ENCODE assay signal across 12 cellular contexts in genomic region chr11:34809191-34810106, GRCh38.
DNase-seq lines count a peak whose midpoint lies in the region; ATAC-seq, FAIRE-seq and TF ChIP-seq lines count a peak whose summit lies in the region.
"Had no signal": no experiment of that assay in that cellular context is flagged by ENCODE, and none has a peak within 500 bp of the region (broad histone marks: within the 10 kb centered on the region; RNA-seq: fewer than 3 reads in every experiment).

No MANE protein-coding gene starts in this region.

- peak; percentile 91 for FAIRE-seq in K562 (lab: Jason Lieb, UNC)
- FAIRE-seq in RCC 7860 (lab: Jason Lieb, UNC) = no peak

- in situ Hi-C loops in K562 (cut with MboI) = no loop called here

- peaks cover 29% of the 10 kb centered on the region for H3K9me3 ChIP-seq in K562 (replicated peaks; ENCODE audit: control insufficient read depth, insufficient read depth, low read depth, low read length)

- intact Hi-C loops in K562 (cut with micrococcal nuclease) = loop anchor here (5.0 kb wide), 1 partner anchor 207 kb away; no protein-coding TSS in a partner anchor

- peak overlapping the region; percentile 61 for H2AFZ ChIP-seq in K562 (ENCODE audit: low read depth, low read length)

- no peak overlapping the region for H3K4me3 ChIP-seq in K562
- no peak overlapping the region for H3K4me3 ChIP-seq in kidney epithelial cell (ENCODE audit: low read depth, low read length)

- peaks cover 3 to 33% of the 10 kb centered on the region in 2 experiments; a peak in 4 of 5 replicates for H3K4me1 ChIP-seq in K562 (replicated peaks in 1 of 2; ENCODE audit: control insufficient read depth in 2 of 2, insufficient read depth in 2 of 2, low read length in 2 of 2)

- TF ChIP-seq POLR2A in K562 (conservative IDR thresholded peaks at IDR 0.05) = 0 out of 2 replicates have a peak, but pooled peaks have one; percentile 36

- POLR2A ChIA-PET in K562 (lab: Yijun Ruan, JAX) = interaction anchor here (0.6 to 1.7 kb wide), 6 partner anchors 8 to 1630 kb away, joined by 3 to 5 read pairs (median 4); no protein-coding TSS in a partner anchor

- ATAC-seq in K562 (peak; percentile 94), HG03460 (IDR thresholded peaks at IDR 0.05; ENCODE audit: unreplicated experiment) (no peak)
- ATAC-seq: naive thymus-derived CD8-positive, alpha-beta T cell; right cardiac atrium had no signal

- peak overlapping the region in 1 of 2 experiments; percentile 72; a peak in 2 of 4 replicates for H3K9ac ChIP-seq in K562 (ENCODE audit: insufficient read depth in 1 of 2, low read depth in 2 of 2, low read length in 2 of 2)

- CTCF ChIA-PET in K562 (lab: Yijun Ruan, JAX; ENCODE audit: low intra/inter-chr PET ratio) = no interaction called here

- TF ChIP-seq EP300 in K562 (IDR thresholded peaks at IDR 0.05; ENCODE audit: low read length) = peak; percentile 99

- H3K27me3 ChIP-seq in K562 (ENCODE audit: control insufficient read depth in 2 of 2, insufficient read depth in 2 of 2, low read length in 2 of 2) (no peaks in the 10 kb centered on the region), kidney epithelial cell (ENCODE audit: control insufficient read depth, insufficient read depth, low read length) (no peaks in the 10 kb centered on the region)

- 9% methylated on average over 2 of the region's 2 CpGs for WGBS in K562 (ENCODE audit: insufficient coverage, low coverage, missing lambda C conversion rate)

- H3K9me1 ChIP-seq in K562 (ENCODE audit: control insufficient read depth, insufficient read depth, low read length) = no peaks in the 10 kb centered on the region

- TF ChIP-seq RAD21 in K562 (CRISPR knock-in tag; conservative IDR thresholded peaks at IDR 0.05 in 1 of 2, IDR thresholded peaks at IDR 0.05 in 1 of 2) = peak in 1 of 2 experiments; percentile 16; a peak in 1 of 4 replicates

- H4K20me1 ChIP-seq in K562 (replicated peaks; ENCODE audit: control insufficient read depth, insufficient read depth, low read length) = no peaks in the 10 kb centered on the region

- H3K36me3 ChIP-seq in K562 (ENCODE audit: control insufficient read depth, insufficient read depth, low read length) (peaks cover 5% of the 10 kb centered on the region), kidney epithelial cell (ENCODE audit: control insufficient read depth, insufficient read depth, low read length) (no peaks in the 10 kb centered on the region)

- BruUV-seq in K562 (replicated peaks; lab: Mats Ljungman, UMichigan) = no TSS peak

- H3K79me2 ChIP-seq in K562 (ENCODE audit: control insufficient read depth, insufficient read depth, low read length) = no peaks in the 10 kb centered on the region

- peak; percentile 82 for DNase-seq in CMK (ENCODE audit: low read depth)
- DNase-seq in LoVo (ENCODE audit: low spot score) = peak; percentile 42
- peak; percentile 55 to 89 (median 61) for DNase-seq in K562 (ENCODE audit: extremely low read depth in 1 of 4, low spot score in 3 of 4)
- peak; percentile 25 for DNase-seq in kidney epithelial cell (ENCODE audit: low read depth)
- DNase-seq in effector CD4-positive, alpha-beta T cell = no peak
- no peak for DNase-seq in RCC 7860 (ENCODE audit: low spot score)
- no peak for DNase-seq in hypothalamus (lab: John Stamatoyannopoulos, UW)
- DNase-seq: cerebellar nuclear complex; EL; naive thymus-derived CD8-positive, alpha-beta T cell; right cardiac atrium had no signal

- H3K27ac ChIP-seq in K562 (ENCODE audit: extremely low read depth, low read depth, low read length) = peak overlapping the region; percentile 95

- TF ChIP-seq CTCF in K562 (IDR thresholded peaks at IDR 0.05 in 2 of 3, conservative IDR thresholded peaks at IDR 0.05 in 1 of 3; ENCODE audit: insufficient read depth in 2 of 3, low read depth in 1 of 3, low read length in 3 of 3) = no peak
- TF ChIP-seq CTCF in kidney epithelial cell (IDR thresholded peaks at IDR 0.05; ENCODE audit: insufficient read depth, low read length, poor library complexity, severe bottlenecking) = no peak

- peak overlapping the region; percentile 43 for H3K4me2 ChIP-seq in K562 (ENCODE audit: insufficient read depth, low read length)

TF ChIP-seq in K562, 482 proteins besides CTCF, POLR2A, EP300 and RAD21 (continues in another document):
- TF ChIP-seq PHB2 (IDR thresholded peaks at IDR 0.05; ENCODE audit: low read depth) = no peak
- no peak for TF ChIP-seq GABPB2 (CRISPR knock-in tag; conservative IDR thresholded peaks at IDR 0.05)
- no peak for TF ChIP-seq ELF4 (CRISPR knock-in tag; IDR thresholded peaks at IDR 0.05)
- no peak for TF ChIP-seq PHTF2 (CRISPR knock-in tag; IDR thresholded peaks at IDR 0.05)
- TF ChIP-seq NKRF (IDR thresholded peaks at IDR 0.05; ENCODE audit: borderline replicate concordance) = no peak
- TF ChIP-seq SMARCC2 (IDR thresholded peaks at IDR 0.05; ENCODE audit: low read depth) = peak; percentile 91
- TF ChIP-seq ZNF707 (CRISPR knock-in tag; conservative IDR thresholded peaks at IDR 0.05) = no peak
- no peak for TF ChIP-seq SUPT5H (IDR thresholded peaks at IDR 0.05)
- TF ChIP-seq TEAD4 (IDR thresholded peaks at IDR 0.05; ENCODE audit: low read length) = peak; percentile 92
- TF ChIP-seq TEAD4 (CRISPR knock-in tag; IDR thresholded peaks at IDR 0.05; ENCODE audit: borderline replicate concordance) = no peak
- TF ChIP-seq HCFC1 (IDR thresholded peaks at IDR 0.05; ENCODE audit: low read depth, low read length) = no peak
- peak; percentile 9; the same call in 1 of the 2 replicates for TF ChIP-seq PHF21A (IDR thresholded peaks at IDR 0.05; ENCODE audit: borderline replicate concordance, low read depth)
- TF ChIP-seq PKNOX1 (IDR thresholded peaks at IDR 0.05) = 0 out of 2 replicates have a peak, but pooled peaks have one; percentile 9
- peak; percentile 25; the same call in 1 of the 2 replicates for TF ChIP-seq MAFK (IDR thresholded peaks at IDR 0.05; ENCODE audit: low read length)
- TF ChIP-seq NCOA6 (IDR thresholded peaks at IDR 0.05) = no peak
- TF ChIP-seq THAP7 (CRISPR knock-in tag; IDR thresholded peaks at IDR 0.05) = no peak
- peak; percentile 96 for TF ChIP-seq DPF2 (IDR thresholded peaks at IDR 0.05)
- TF ChIP-seq GABPB1 (CRISPR knock-in tag; IDR thresholded peaks at IDR 0.05) = no peak
- no peak for TF ChIP-seq ZC3H4 (CRISPR knock-in tag; IDR thresholded peaks at IDR 0.05; ENCODE audit: borderline replicate concordance)
- TF ChIP-seq JUNB (CRISPR knock-in tag; conservative IDR thresholded peaks at IDR 0.05) = no peak
- no peak for TF ChIP-seq PTBP1 (IDR thresholded peaks at IDR 0.05; ENCODE audit: low read depth, low read length)
- no peak for TF ChIP-seq COPS2 (conservative IDR thresholded peaks at IDR 0.05)
- no peak for TF ChIP-seq POLR3A (IDR thresholded peaks at IDR 0.05; ENCODE audit: borderline replicate concordance, extremely low read depth, insufficient read depth, insufficient read length)
- peak; percentile 87 to 94 for TF ChIP-seq ETV6 (IDR thresholded peaks at IDR 0.05; ENCODE audit: borderline replicate concordance in 1 of 2, low read depth in 2 of 2, low read length in 1 of 2)
- TF ChIP-seq ETV6 (CRISPR knock-in tag; IDR thresholded peaks at IDR 0.05; ENCODE audit: borderline replicate concordance) = no peak
- TF ChIP-seq RFX5 (IDR thresholded peaks at IDR 0.05; ENCODE audit: low read depth, low read length) = no peak
- TF ChIP-seq ZNF584 (CRISPR knock-in tag; IDR thresholded peaks at IDR 0.05; ENCODE audit: low read depth) = peak; percentile 25; the same call in 1 of the 2 replicates
- TF ChIP-seq FOXJ2 (tag; IDR thresholded peaks at IDR 0.05) = peak; percentile 56; the same call in 1 of the 2 replicates

Comparison
In these comparisons a context has a peak if more than half of its experiments do, and no peak if none do; other contexts are left out.
1. DNase-seq: peak in CMK (single experiment), LoVo (single experiment), K562 (4 of 4) and kidney epithelial cell (single experiment); none in effector CD4-positive, alpha-beta T cell (single experiment), RCC 7860 (single experiment) and hypothalamus (0 of 51).